10 cellular contexts compared by ENCODE assay signal in the genomic region with DNA sequence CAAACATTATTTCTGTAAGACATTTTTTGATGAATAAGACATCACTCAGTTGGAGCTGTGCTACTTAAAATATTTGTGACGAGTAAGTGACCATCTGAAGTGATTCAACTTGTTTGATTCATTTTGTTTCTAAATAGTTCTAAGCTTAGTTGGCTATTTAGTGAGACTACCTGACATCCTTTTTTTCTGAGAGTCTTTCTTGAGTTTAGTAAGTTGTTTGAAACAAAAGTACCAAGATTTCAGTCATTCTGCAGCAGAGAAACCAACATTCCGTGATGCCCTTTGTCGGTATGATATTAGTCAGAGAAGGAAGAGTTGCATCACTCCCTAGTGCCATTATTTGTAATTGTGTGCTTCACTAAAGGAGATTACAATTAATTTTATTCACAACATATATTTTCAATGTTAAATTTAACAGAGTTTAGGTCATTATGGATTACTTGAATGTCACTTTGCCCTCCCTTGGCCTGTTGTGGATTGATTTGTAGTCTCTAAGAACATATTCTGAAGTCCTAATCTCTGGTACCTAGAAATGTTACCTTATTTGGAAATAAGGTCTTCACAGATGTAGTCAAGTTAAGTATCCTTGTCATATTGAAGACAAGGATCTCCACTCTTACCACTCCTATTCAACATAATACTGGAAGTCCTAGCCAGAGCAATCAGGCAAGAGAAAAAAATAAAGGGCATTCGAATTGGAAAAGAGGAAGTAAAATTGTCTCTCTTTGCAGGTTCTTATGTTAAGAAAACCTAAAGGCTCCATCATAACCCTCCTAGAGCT.
A peak's percentile ranks its signal among the peaks of the same experiment; 100 is the strongest.
DNase-seq lines count a peak whose midpoint lies in the region; ATAC-seq and TF ChIP-seq lines count a peak whose summit lies in the region.
"Had no signal": no experiment of that assay in that cellular context is flagged by ENCODE, and none has a peak within 500 bp of the region (broad histone marks: within the 10 kb centered on the region; RNA-seq: fewer than 3 reads in every experiment).

No MANE protein-coding gene starts in this region.

- no peaks in the 10 kb centered on the region for H3K9me3 ChIP-seq in smooth muscle cell (replicated peaks; ENCODE audit: low read depth)

- H3K4me2 ChIP-seq in smooth muscle cell: peak overlapping the region; percentile 45

- H3K36me3 Mint-ChIP-seq in activated T-cell treated with anti-CD3 and anti-CD28 coated beads, Interleukin-2, amount 50 U/mL, for 72 hours (ENCODE audit: insufficient read depth in 2 of 2): peaks cover 4 to 7% of the 10 kb centered on the region in 2 donors

- peak; percentile 93 to 94 for ATAC-seq in activated T-cell treated with anti-CD3 and anti-CD28 coated beads, Interleukin-2, amount 50 U/mL, for 72 hours (replicated peaks in 1 of 2)
- ATAC-seq in HG03280 (IDR thresholded peaks at IDR 0.05; ENCODE audit: unreplicated experiment): peak; percentile 70
- no peak for ATAC-seq in HG03457 (IDR thresholded peaks at IDR 0.05; ENCODE audit: unreplicated experiment)

- peak; percentile 15 to 52 for DNase-seq in activated T-cell treated with anti-CD3 and anti-CD28 coated beads, Interleukin-2, amount 50 U/mL, for 72 hours
- DNase-seq in activated T-cell treated with anti-CD3 and anti-CD28 coated beads for 4 hours: no peak
- DNase-seq in astrocyte of the hippocampus (ENCODE audit: low read depth, low spot score): peak; percentile 73
- DNase-seq in smooth muscle cell (lab: John Stamatoyannopoulos, UW; ENCODE audit: unreplicated experiment): no peak
- no peak for DNase-seq in DMS79 treated with DMSO at 0.1 percent for 48 hours (lab: John Stamatoyannopoulos, UW)
- DNase-seq in HuH-7 (ENCODE audit: low spot score): no peak
- DNase-seq: amygdala, NCI-H1930 had no signal

- peak overlapping the region; percentile 66 for H3K27ac Mint-ChIP-seq in activated T-cell treated with anti-CD3 and anti-CD28 coated beads, Interleukin-2, amount 50 U/mL, for 72 hours

- no peaks in the 10 kb centered on the region for H3K36me3 ChIP-seq in smooth muscle cell (ENCODE audit: low read depth)

- peak overlapping the region; percentile 36 to 43 for H3K4me3 Mint-ChIP-seq in activated T-cell treated with anti-CD3 and anti-CD28 coated beads, Interleukin-2, amount 50 U/mL, for 72 hours

- H3K27ac ChIP-seq in smooth muscle cell (ENCODE audit: low read depth): peak overlapping the region; percentile 89

- H3K9ac ChIP-seq in smooth muscle cell (ENCODE audit: low read depth): peak overlapping the region; percentile 61

- no peak overlapping the region for H2AFZ ChIP-seq in smooth muscle cell (ENCODE audit: low read depth)

- 79% methylated on average over 4 of the region's 4 CpGs for WGBS in smooth muscle cell (ENCODE audit: low lambda C conversion rate)

- H3K4me1 Mint-ChIP-seq in activated T-cell treated with anti-CD3 and anti-CD28 coated beads, Interleukin-2, amount 50 U/mL, for 72 hours (ENCODE audit: low read depth): peaks cover 21% of the 10 kb centered on the region

- H3K4me1 ChIP-seq in smooth muscle cell (ENCODE audit: low read depth): no peaks in the 10 kb centered on the region

- H3K27me3 ChIP-seq in smooth muscle cell (ENCODE audit: low read depth): no peaks in the 10 kb centered on the region

- no peak overlapping the region for H3K4me3 ChIP-seq in smooth muscle cell

- peaks cover 4 to 6% of the 10 kb centered on the region in 2 donors for H3K9me3 Mint-ChIP-seq in activated T-cell treated with anti-CD3 and anti-CD28 coated beads, Interleukin-2, amount 50 U/mL, for 72 hours

- TF ChIP-seq CTCF in smooth muscle cell (IDR thresholded peaks at IDR 0.05; ENCODE audit: borderline replicate concordance, insufficient read depth, poor library complexity, severe bottlenecking): no peak

- H4K20me1 ChIP-seq in smooth muscle cell (ENCODE audit: low read depth): no peaks in the 10 kb centered on the region

- H3K27me3 Mint-ChIP-seq in activated T-cell treated with anti-CD3 and anti-CD28 coated beads, Interleukin-2, amount 50 U/mL, for 72 hours (ENCODE audit: low read depth): peaks cover 49% of the 10 kb centered on the region

- H3F3A ChIP-seq in smooth muscle cell (ENCODE audit: low read depth): no peaks in the 10 kb centered on the region

- H3K79me2 ChIP-seq in smooth muscle cell (ENCODE audit: low read depth): no peaks in the 10 kb centered on the region

Comparison
In these comparisons a context has a peak if more than half of its experiments do, and no peak if none do; other contexts are left out.
1. DNase-seq: peak in activated T-cell treated with anti-CD3 and anti-CD28 coated beads, Interleukin-2, amount 50 U/mL, for 72 hours (2 of 2) and astrocyte of the hippocampus (single experiment); none in activated T-cell treated with anti-CD3 and anti-CD28 coated beads for 4 hours (single experiment), smooth muscle cell (single experiment), DMS79 treated with DMSO at 0.1 percent for 48 hours (single experiment) and HuH-7 (single experiment).